Comparison of ENCODE assay signal across 20 cellular contexts in genomic region chr17:36740157-36740556, GRCh38.
"Had no signal": no experiment of that assay in that cellular context is flagged by ENCODE, and none has a peak within 500 bp of the region (broad histone marks: within the 10 kb centered on the region; RNA-seq: fewer than 3 reads in every experiment).

No MANE protein-coding gene starts in this region.

- H3K4me1 ChIP-seq: SJSA1 had no signal

- H3K27ac ChIP-seq: SJSA1 had no signal

- H3K9me3 ChIP-seq: SJSA1 had no signal

- H3K4me3 ChIP-seq: SJSA1 had no signal

- FAIRE-seq: RCC 7860 had no signal

- H3K36me3 ChIP-seq: SJSA1 had no signal

- DNase-seq: KBM-7, MV-4-11, NCI-H1048, NCI-H1105, NCI-H1417, NCI-H1436 treated with DMSO at 0.1 percent for 48 hours, NCI-H1694, NCI-H1930, NCI-H2081, NCI-H2107, NCI-H2227 treated with DMSO at 0.1 percent for 48 hours, NCI-H510A, NCI-H524 treated with DMSO at 0.1 percent for 48 hours, NCI-H69, NCI-H774, Right ventricle myocardium superior, RPMI8226, SIG-M5 had no signal
